ENCODE assay signal across 19 cellular contexts in genomic region chr9:18397076-18397475, GRCh38.
"Had no signal": no experiment of that assay in that cellular context is flagged by ENCODE, and none has a peak within 500 bp of the region (broad histone marks: within the 10 kb centered on the region; RNA-seq: fewer than 3 reads in every experiment).

No MANE protein-coding gene starts in this region.

- H3K36me3 Mint-ChIP-seq: T-cell had no signal

- H3K27ac Mint-ChIP-seq: IgD-negative memory B cell, T-cell had no signal

- ATAC-seq: K562, Panc1, PC-3, T-cell had no signal

- H3K9me3 Mint-ChIP-seq: IgD-negative memory B cell had no signal

- H3K4me3 Mint-ChIP-seq: IgD-negative memory B cell, T-cell had no signal

- H3K4me1 Mint-ChIP-seq: IgD-negative memory B cell, T-cell had no signal

- DNase-seq: Kasumi-1; MM.1S; NCI-H1436 treated with DMSO at 0.1 percent for 48 hours; NCI-H1694; NCI-H187 treated with DMSO at 0.1 percent for 48 hours; NCI-H2029 treated with DMSO at 0.1 percent for 48 hours; NCI-H2107; NCI-H2171 treated with DMSO at 0.1 percent for 48 hours; NCI-H345; NCI-H526 treated with DMSO at 0.1 percent for 48 hours; NK-92 treated with Interleukin-12 subunit alpha and Interleukin-12 subunit beta, amount 100 ng/mL, for 24 hours; PC-3; SHP77; SK-N-SH; SW 1271; T-cell had no signal

- H3K27me3 Mint-ChIP-seq: IgD-negative memory B cell, T-cell had no signal
